Comparison of ENCODE assay signal across 16 cellular contexts in the genomic region with DNA sequence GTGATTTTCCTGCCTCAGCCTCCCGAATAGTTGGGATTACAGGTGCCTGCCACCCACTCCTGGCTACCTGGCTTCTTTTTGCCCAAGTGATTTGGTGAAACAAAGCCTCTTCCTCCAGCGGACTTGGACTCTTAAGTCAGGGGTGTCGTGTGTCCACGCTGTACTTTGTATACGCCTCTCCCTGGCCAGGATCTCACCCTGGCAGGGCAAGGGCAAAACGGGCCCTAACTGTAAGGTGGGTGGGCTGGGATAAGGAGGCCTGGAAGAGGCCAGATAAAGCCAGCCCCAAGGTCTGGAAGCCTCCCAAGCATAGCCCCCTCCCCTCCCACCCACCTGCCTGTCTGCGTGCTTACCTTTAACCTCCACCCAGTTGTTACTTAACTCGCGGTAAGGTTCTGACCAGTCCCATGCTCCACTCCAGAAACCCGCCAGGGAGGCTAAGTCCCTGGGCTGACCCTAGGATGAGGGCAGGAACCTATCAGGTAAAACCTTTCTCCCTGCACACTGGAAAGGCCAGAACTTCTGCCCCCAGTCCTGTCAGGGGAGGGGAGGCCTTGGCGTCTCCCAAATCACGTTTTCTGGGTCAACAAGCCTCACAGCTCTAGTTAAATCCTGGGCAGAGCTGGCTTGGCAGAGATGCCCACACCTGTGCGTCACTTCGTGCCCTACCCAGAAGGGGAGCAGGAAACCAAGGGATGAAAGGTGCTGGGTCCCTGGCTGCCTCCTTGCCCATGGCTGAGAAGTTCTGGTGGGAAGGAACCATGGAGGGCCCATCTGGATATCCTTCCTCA. TPM values are rescaled to one million over a fixed set of nuclear protein-coding genes. Genes with fewer than 3 reads are reported as not detected.
DNase-seq lines count a peak whose midpoint lies in the region; ATAC-seq, FAIRE-seq and TF ChIP-seq lines count a peak whose summit lies in the region.
"Had no signal": no experiment of that assay in that cellular context is flagged by ENCODE, and none has a peak within 500 bp of the region (broad histone marks: within the 10 kb centered on the region; RNA-seq: fewer than 3 reads in every experiment).

No MANE protein-coding gene starts in this region.

- H3K79me2 ChIP-seq in HepG2 (ENCODE audit: insufficient read depth, low read length), result no peaks in the 10 kb centered on the region

- peaks cover 19 to 22% of the 10 kb centered on the region in 2 donors for H3K36me3 Mint-ChIP-seq in stimulated activated naive B cell treated with anti-CD40 and anti-IgM and Interleukin-4, amounts not matched to agents 10 μg/mL and 1 μg/mL and 100 μg/mL, for 72 hours

- WGBS in HepG2 (ENCODE audit: low lambda C conversion rate), result 71% methylated on average over 9 of the region's 14 CpGs

- peaks cover 55% of the 10 kb centered on the region for H3K4me1 ChIP-seq in HepG2 (ENCODE audit: insufficient read depth, low read length)

- H3K36me3 ChIP-seq in SK-N-MC (ENCODE audit: insufficient read depth, low read length), result peaks cover 31% of the 10 kb centered on the region
- H3K36me3 ChIP-seq in HepG2 (replicated peaks in 1 of 2; ENCODE audit: control insufficient read depth in 1 of 2, insufficient read depth in 2 of 2, low read length in 2 of 2), result peaks cover 5 to 19% of the 10 kb centered on the region in 2 experiments; a peak in 4 of 5 replicates

- H3K4me1 Mint-ChIP-seq in stimulated activated naive B cell treated with anti-CD40 and anti-IgM and Interleukin-4, amounts not matched to agents 10 μg/mL and 1 μg/mL and 100 μg/mL, for 72 hours, result peaks cover 32 to 57% of the 10 kb centered on the region in 2 donors

- H3K4me3 Mint-ChIP-seq in stimulated activated naive B cell treated with anti-CD40 and anti-IgM and Interleukin-4, amounts not matched to agents 10 μg/mL and 1 μg/mL and 100 μg/mL, for 72 hours, result no peak overlapping the region
- H3K4me3 Mint-ChIP-seq: activated naive CD4-positive, alpha-beta T cell treated with anti-CD3 and anti-CD28 coated beads for 36 hours; CD8-positive, alpha-beta T cell had no signal

- no peak for FAIRE-seq in HepG2 (lab: Jason Lieb, UNC)
- FAIRE-seq: frontal cortex had no signal

- no peaks in the 10 kb centered on the region for H3K27me3 Mint-ChIP-seq in stimulated activated naive B cell treated with anti-CD40 and anti-IgM and Interleukin-4, amounts not matched to agents 10 μg/mL and 1 μg/mL and 100 μg/mL, for 72 hours

- TF ChIP-seq CTCF in HepG2 (CRISPR knock-in tag; IDR thresholded peaks at IDR 0.05), result no peak

- TF ChIP-seq EP300 in HepG2 (IDR thresholded peaks at IDR 0.05; ENCODE audit: low read depth in 2 of 2, low read length in 2 of 2), result no peak
- TF ChIP-seq EP300 in HepG2 (CRISPR knock-in tag; IDR thresholded peaks at IDR 0.05; ENCODE audit: borderline replicate concordance), result no peak

- peak overlapping the region; percentile 78; the same call in 1 of the 2 replicates for H3K27ac ChIP-seq in SK-N-MC
- H3K27ac ChIP-seq in HepG2 (ENCODE audit: extremely low read length, insufficient read depth, low read length), result no peak overlapping the region

- BruUV-seq in HepG2 (replicated peaks; lab: Mats Ljungman, UMichigan), result no TSS peak

- no peak overlapping the region for H3K4me3 ChIP-seq in SK-N-MC
- no peak overlapping the region for H3K4me3 ChIP-seq in HepG2 (replicated peaks in 1 of 3; ENCODE audit: insufficient read depth in 1 of 3, low read depth in 2 of 3, low read length in 3 of 3)

- peaks cover 5% of the 10 kb centered on the region; the same call in 1 of the 2 replicates for H4K20me1 ChIP-seq in HepG2 (ENCODE audit: insufficient read depth, low read length)

- no peak for DNase-seq in SK-N-MC (ENCODE audit: low read depth, low spot score)
- no peak for DNase-seq in HepG2 (ENCODE audit: low spot score)
- DNase-seq in stimulated activated naive B cell treated with anti-CD40 and anti-IgM and Interleukin-4, amounts not matched to agents 10 μg/mL and 1 μg/mL and 100 μg/mL, for 72 hours, result no peak
- no peak for DNase-seq in AG20443 (ENCODE audit: low spot score)
- DNase-seq: activated naive CD4-positive, alpha-beta T cell treated with anti-CD3 and anti-CD28 coated beads for 36 hours; CD8-positive, alpha-beta T cell; GF-D8; NCI-H1930; NCI-H748 treated with DMSO at 0.1 percent for 48 hours; Right ventricle myocardium superior; stimulated activated CD8-positive, alpha-beta memory T cell treated with anti-CD3 and anti-CD28 coated beads, Interleukin-4, amount 100 ng/mL, for 48 hours; trophoblast cell had no signal

- H3K27me3 ChIP-seq in HepG2 (ENCODE audit: control insufficient read depth in 1 of 2, insufficient read depth in 2 of 2, low read length in 2 of 2), result no peaks in the 10 kb centered on the region

- peak overlapping the region; percentile 77 for H3K27ac Mint-ChIP-seq in stimulated activated naive B cell treated with anti-CD40 and anti-IgM and Interleukin-4, amounts not matched to agents 10 μg/mL and 1 μg/mL and 100 μg/mL, for 72 hours
- H3K27ac Mint-ChIP-seq: CD8-positive, alpha-beta T cell had no signal

- intact Hi-C loops in HepG2 (cut with micrococcal nuclease; ENCODE audit: unreplicated experiment), result no loop called here

- no peaks in the 10 kb centered on the region for H3K9me3 ChIP-seq in SK-N-MC (ENCODE audit: low read depth, low read length)
- no peaks in the 10 kb centered on the region for H3K9me3 ChIP-seq in HepG2 (ENCODE audit: low read length)

- H3K4me2 ChIP-seq in HepG2 (ENCODE audit: low read depth, low read length), result no peak overlapping the region

- no peaks in the 10 kb centered on the region for H3K9me3 Mint-ChIP-seq in stimulated activated naive B cell treated with anti-CD40 and anti-IgM and Interleukin-4, amounts not matched to agents 10 μg/mL and 1 μg/mL and 100 μg/mL, for 72 hours
- H3K9me3 Mint-ChIP-seq: activated naive CD4-positive, alpha-beta T cell treated with anti-CD3 and anti-CD28 coated beads for 36 hours; CD8-positive, alpha-beta T cell had no signal

- POLR2A ChIA-PET in HepG2 (lab: Yijun Ruan, JAX), result no interaction called here

- no peak; the same call in 2 of the 3 replicates for ATAC-seq in HepG2
- no peak for ATAC-seq in stimulated activated naive B cell treated with anti-CD40 and anti-IgM and Interleukin-4, amounts not matched to agents 10 μg/mL and 1 μg/mL and 100 μg/mL, for 72 hours (replicated peaks)
- ATAC-seq in GM19397 (IDR thresholded peaks at IDR 0.05; ENCODE audit: unreplicated experiment), result no peak
- no peak for ATAC-seq in GM18873 (IDR thresholded peaks at IDR 0.05; ENCODE audit: low FRiP score, unreplicated experiment)
- ATAC-seq: CD8-positive, alpha-beta T cell had no signal

- in situ Hi-C loops in GM18951 (cut with MboI; ENCODE audit: low sequenced_read_pairs, unreplicated experiment), result no loop called here
- in situ Hi-C loops in HepG2 (cut with HindIII; ENCODE audit: extremely low pct_ligation_motif_present, low pct_unique_long_range_greater_than_20kb), result no loop called here

- no peak overlapping the region for H3K9ac ChIP-seq in SK-N-MC (ENCODE audit: insufficient read length)
- no peak overlapping the region for H3K9ac ChIP-seq in HepG2 (ENCODE audit: insufficient read depth, low read depth, low read length)

- no peak overlapping the region for H2AFZ ChIP-seq in HepG2 (ENCODE audit: low read length)

- peak; percentile 30 for TF ChIP-seq POLR2A in GM18951 (IDR thresholded peaks at IDR 0.05; ENCODE audit: extremely low read depth, insufficient read depth, insufficient read length)
- no peak; a peak in 1 of 4 replicates for TF ChIP-seq POLR2A in HepG2 (IDR thresholded peaks at IDR 0.05; ENCODE audit: insufficient read depth in 1 of 2, low read depth in 2 of 2, low read length in 2 of 2)

- TF ChIP-seq RAD21 in HepG2 (CRISPR knock-in tag; IDR thresholded peaks at IDR 0.05), result no peak

- CTCF ChIA-PET in HepG2 (lab: Yijun Ruan, JAX; ENCODE audit: low intra/inter-chr PET ratio, low total read pairs), result no interaction called here

RNA-seq across cellular contexts. Expression of gene CDK9, which starts 8.4 kb away (rescaled TPM):
- total RNA-seq in HepG2 (2016; rRNA removed; fragmentation: Illumina TruSeq; extraction: Trizol), result 16.8 TPM in 2 replicates
- total RNA-seq in HepG2 (2016; cell fraction: cytosol; rRNA removed; fragmentation: Illumina TruSeq; extraction: Trizol; ENCODE audit: low read depth), result 5.3 and 6.3 TPM in 2 replicates
- total RNA-seq in HepG2 (2016; cell fraction: insoluble cytoplasmic fraction; rRNA removed; fragmentation: Illumina TruSeq; extraction: Trizol), result 14.3 and 15.5 TPM in 2 replicates
- total RNA-seq in HepG2 (2016; cell fraction: membrane; rRNA removed; fragmentation: Illumina TruSeq; extraction: Trizol), result 13.1 and 13.7 TPM in 2 replicates
- 13.7 and 14.2 TPM in 2 replicates for total RNA-seq in HepG2 (2016; cell fraction: nucleus; rRNA removed; fragmentation: Illumina TruSeq; extraction: Trizol)
- 21.5 and 26.1 TPM in 2 replicates for polyA plus RNA-seq in HepG2 (2011; rRNA removed)
- polyA plus RNA-seq in HepG2 (2011; cell fraction: cytosol; rRNA removed), result 16.1 and 24.8 TPM in 2 replicates
- polyA plus RNA-seq in HepG2 (2011; cell fraction: nucleus; rRNA removed), result 85.3 and 97.2 TPM in 2 replicates
- polyA plus RNA-seq in HepG2 (2012), result 18.5 and 23.5 TPM in 2 replicates
- polyA plus RNA-seq in HepG2 (2016; cell fraction: cytosol; fragmentation: Illumina TruSeq; extraction: Trizol; ENCODE audit: low read depth), result 7.2 and 7.8 TPM in 2 replicates
- 21.4 and 33.5 TPM in 2 replicates for polyA plus RNA-seq in HepG2 (2016; cell fraction: insoluble cytoplasmic fraction; fragmentation: Illumina TruSeq; extraction: Trizol; ENCODE audit: low read depth)
- 10.9 and 12.8 TPM in 2 replicates for polyA plus RNA-seq in HepG2 (2016; cell fraction: membrane; fragmentation: Illumina TruSeq; extraction: Trizol; ENCODE audit: low read depth)
- 35.3 and 35.6 TPM in 2 replicates for polyA plus RNA-seq in HepG2 (2016; cell fraction: nucleus; fragmentation: Illumina TruSeq; extraction: Trizol; ENCODE audit: insufficient read depth, low read depth)
- 47.9 and 105 TPM in 2 replicates for polyA minus RNA-seq in HepG2 (2011; rRNA and poly(A)+ RNA removed; ENCODE audit: low replicate concordance)
- polyA minus RNA-seq in HepG2 (2011; cell fraction: cytosol; rRNA and poly(A)+ RNA removed), result 13.9 and 18.8 TPM in 2 replicates
- 27.6 and 29.4 TPM in 2 replicates for polyA minus RNA-seq in HepG2 (2011; cell fraction: nucleus; rRNA and poly(A)+ RNA removed)

RNA-seq across cellular contexts. Expression of gene FPGS, which starts 8.5 kb away (rescaled TPM):
- total RNA-seq in HepG2 (2016; rRNA removed; fragmentation: Illumina TruSeq; extraction: Trizol), result 20.3 and 35.6 TPM in 2 replicates
- total RNA-seq in HepG2 (2016; cell fraction: cytosol; rRNA removed; fragmentation: Illumina TruSeq; extraction: Trizol; ENCODE audit: low read depth), result 7.4 and 10.3 TPM in 2 replicates
- 18.5 and 37.2 TPM in 2 replicates for total RNA-seq in HepG2 (2016; cell fraction: insoluble cytoplasmic fraction; rRNA removed; fragmentation: Illumina TruSeq; extraction: Trizol)
- total RNA-seq in HepG2 (2016; cell fraction: membrane; rRNA removed; fragmentation: Illumina TruSeq; extraction: Trizol), result 18.1 and 18.9 TPM in 2 replicates
- 26.8 and 31.7 TPM in 2 replicates for total RNA-seq in HepG2 (2016; cell fraction: nucleus; rRNA removed; fragmentation: Illumina TruSeq; extraction: Trizol)
- 36.8 and 41.3 TPM in 2 replicates for polyA plus RNA-seq in HepG2 (2011; rRNA removed)
- polyA plus RNA-seq in HepG2 (2011; cell fraction: cytosol; rRNA removed), result 20.2 and 34.2 TPM in 2 replicates
- polyA plus RNA-seq in HepG2 (2011; cell fraction: nucleus; rRNA removed), result 102 and 128 TPM in 2 replicates
- polyA plus RNA-seq in HepG2 (2012), result 16.9 and 23.2 TPM in 2 replicates
- 8.3 and 9.4 TPM in 2 replicates for polyA plus RNA-seq in HepG2 (2016; cell fraction: cytosol; fragmentation: Illumina TruSeq; extraction: Trizol; ENCODE audit: low read depth)
- 21.4 and 32.6 TPM in 2 replicates for polyA plus RNA-seq in HepG2 (2016; cell fraction: insoluble cytoplasmic fraction; fragmentation: Illumina TruSeq; extraction: Trizol; ENCODE audit: low read depth)
- 12.8 and 13.0 TPM in 2 replicates for polyA plus RNA-seq in HepG2 (2016; cell fraction: membrane; fragmentation: Illumina TruSeq; extraction: Trizol; ENCODE audit: low read depth)
- 68.3 and 83.1 TPM in 2 replicates for polyA plus RNA-seq in HepG2 (2016; cell fraction: nucleus; fragmentation: Illumina TruSeq; extraction: Trizol; ENCODE audit: insufficient read depth, low read depth)
- 71.8 and 195 TPM in 2 replicates for polyA minus RNA-seq in HepG2 (2011; rRNA and poly(A)+ RNA removed; ENCODE audit: low replicate concordance)
- 13.5 and 19.9 TPM in 2 replicates for polyA minus RNA-seq in HepG2 (2011; cell fraction: cytosol; rRNA and poly(A)+ RNA removed)
- polyA minus RNA-seq in HepG2 (2011; cell fraction: nucleus; rRNA and poly(A)+ RNA removed), result 25.4 and 26.6 TPM in 2 replicates

RNA-seq across cellular contexts. Expression of gene SH2D3C, which starts 15.7 kb away (rescaled TPM):
- total RNA-seq in HepG2 (2016; rRNA removed; fragmentation: Illumina TruSeq; extraction: Trizol), result not detected in 2 replicates
- total RNA-seq in HepG2 (2016; cell fraction: cytosol; rRNA removed; fragmentation: Illumina TruSeq; extraction: Trizol; ENCODE audit: low read depth), result not detected in 2 replicates
- not detected in 2 replicates for total RNA-seq in HepG2 (2016; cell fraction: insoluble cytoplasmic fraction; rRNA removed; fragmentation: Illumina TruSeq; extraction: Trizol)
- not detected in 2 replicates for total RNA-seq in HepG2 (2016; cell fraction: membrane; rRNA removed; fragmentation: Illumina TruSeq; extraction: Trizol)
- not detected in 2 replicates for total RNA-seq in HepG2 (2016; cell fraction: nucleus; rRNA removed; fragmentation: Illumina TruSeq; extraction: Trizol)
- polyA plus RNA-seq in HepG2 (2011; rRNA removed), result not detected in 2 replicates
- polyA plus RNA-seq in HepG2 (2011; cell fraction: cytosol; rRNA removed), result 0.03 TPM in 1 of 2 replicates, not detected in the other
- polyA plus RNA-seq in HepG2 (2011; cell fraction: nucleus; rRNA removed), result not detected in 2 replicates
- 0.19 TPM in 1 of 2 replicates, not detected in the other for polyA plus RNA-seq in HepG2 (2012)
- polyA plus RNA-seq in HepG2 (2016; cell fraction: cytosol; fragmentation: Illumina TruSeq; extraction: Trizol; ENCODE audit: low read depth), result not detected in 2 replicates
- polyA plus RNA-seq in HepG2 (2016; cell fraction: insoluble cytoplasmic fraction; fragmentation: Illumina TruSeq; extraction: Trizol; ENCODE audit: low read depth), result not detected in 2 replicates
- polyA plus RNA-seq in HepG2 (2016; cell fraction: membrane; fragmentation: Illumina TruSeq; extraction: Trizol; ENCODE audit: low read depth), result not detected in 2 replicates
- polyA plus RNA-seq in HepG2 (2016; cell fraction: nucleus; fragmentation: Illumina TruSeq; extraction: Trizol; ENCODE audit: insufficient read depth, low read depth), result not detected in 2 replicates
- 0.20 and 0.84 TPM in 2 replicates for polyA minus RNA-seq in HepG2 (2011; rRNA and poly(A)+ RNA removed; ENCODE audit: low replicate concordance)
- not detected in 2 replicates for polyA minus RNA-seq in HepG2 (2011; cell fraction: cytosol; rRNA and poly(A)+ RNA removed)
- polyA minus RNA-seq in HepG2 (2011; cell fraction: nucleus; rRNA and poly(A)+ RNA removed), result not detected in 2 replicates

RNA-seq across cellular contexts. Expression of gene TOR2A, which starts 59.1 kb away (rescaled TPM):
- total RNA-seq in HepG2 (2016; rRNA removed; fragmentation: Illumina TruSeq; extraction: Trizol), result 5.5 and 7.2 TPM in 2 replicates
- 5.2 and 7.3 TPM in 2 replicates for total RNA-seq in HepG2 (2016; cell fraction: cytosol; rRNA removed; fragmentation: Illumina TruSeq; extraction: Trizol; ENCODE audit: low read depth)
- total RNA-seq in HepG2 (2016; cell fraction: insoluble cytoplasmic fraction; rRNA removed; fragmentation: Illumina TruSeq; extraction: Trizol), result 4.5 and 7.9 TPM in 2 replicates
- total RNA-seq in HepG2 (2016; cell fraction: membrane; rRNA removed; fragmentation: Illumina TruSeq; extraction: Trizol), result 7.9 and 11.8 TPM in 2 replicates
- total RNA-seq in HepG2 (2016; cell fraction: nucleus; rRNA removed; fragmentation: Illumina TruSeq; extraction: Trizol), result 6.0 and 8.4 TPM in 2 replicates
- polyA plus RNA-seq in HepG2 (2011; rRNA removed), result 3.5 and 4.9 TPM in 2 replicates
- 3.9 and 7.0 TPM in 2 replicates for polyA plus RNA-seq in HepG2 (2011; cell fraction: cytosol; rRNA removed)
- 10.9 and 13.2 TPM in 2 replicates for polyA plus RNA-seq in HepG2 (2011; cell fraction: nucleus; rRNA removed)
- 3.9 and 5.6 TPM in 2 replicates for polyA plus RNA-seq in HepG2 (2012)
- 7.5 and 14.0 TPM in 2 replicates for polyA plus RNA-seq in HepG2 (2016; cell fraction: cytosol; fragmentation: Illumina TruSeq; extraction: Trizol; ENCODE audit: low read depth)
- 8.1 and 8.2 TPM in 2 replicates for polyA plus RNA-seq in HepG2 (2016; cell fraction: insoluble cytoplasmic fraction; fragmentation: Illumina TruSeq; extraction: Trizol; ENCODE audit: low read depth)
- polyA plus RNA-seq in HepG2 (2016; cell fraction: membrane; fragmentation: Illumina TruSeq; extraction: Trizol; ENCODE audit: low read depth), result 13.5 and 15.3 TPM in 2 replicates
- polyA plus RNA-seq in HepG2 (2016; cell fraction: nucleus; fragmentation: Illumina TruSeq; extraction: Trizol; ENCODE audit: insufficient read depth, low read depth), result 15.9 and 17.9 TPM in 2 replicates
- 5.5 and 15.6 TPM in 2 replicates for polyA minus RNA-seq in HepG2 (2011; rRNA and poly(A)+ RNA removed; ENCODE audit: low replicate concordance)
- 3.2 and 3.6 TPM in 2 replicates for polyA minus RNA-seq in HepG2 (2011; cell fraction: cytosol; rRNA and poly(A)+ RNA removed)
- polyA minus RNA-seq in HepG2 (2011; cell fraction: nucleus; rRNA and poly(A)+ RNA removed), result 2.4 and 3.0 TPM in 2 replicates
